ENCODE assay signal across 12 cellular contexts in genomic region chr16:48603647-48604376, GRCh38. TPM values are rescaled to one million over a fixed set of nuclear protein-coding genes. Genes with fewer than 3 reads are reported as not detected.
DNase-seq lines count a peak whose midpoint lies in the region; ATAC-seq and TF ChIP-seq lines count a peak whose summit lies in the region.
"Had no signal": no experiment of that assay in that cellular context is flagged by ENCODE, and none has a peak within 500 bp of the region (broad histone marks: within the 10 kb centered on the region; RNA-seq: fewer than 3 reads in every experiment).

No MANE protein-coding gene starts in this region.

- peaks cover 20% of the 10 kb centered on the region for H3K79me1 ChIP-seq in H9 (ENCODE audit: insufficient read depth, low read depth, low read length, poor library complexity, severe bottlenecking)
- no peaks in the 10 kb centered on the region for H3K79me1 ChIP-seq in trophoblast cell (ENCODE audit: low read length)

- CTCF ChIA-PET in activated CD8-positive, alpha-beta T cell treated with anti-CD3 and anti-CD28 coated beads for 36 hours (lab: Charles Lee) = interaction anchor here (1.7 kb wide), 1 partner anchor 20 kb away, joined by 7 read pairs; no protein-coding TSS in a partner anchor

- H2BK20ac ChIP-seq in H9 (ENCODE audit: low read depth, low read length, poor library complexity, severe bottlenecking) = no peak overlapping the region

- H4K12ac ChIP-seq in trophoblast cell (ENCODE audit: low read depth, low read length) = no peak overlapping the region

- H3K4me3 ChIP-seq in fibroblast of villous mesenchyme (ENCODE audit: low read depth, low read length) (no peak overlapping the region), trophoblast cell (ENCODE audit: low read depth, low read length) (no peak overlapping the region)
- H3K4me3 ChIP-seq: lung, SK-N-MC had no signal

- no peak overlapping the region for H3K23ac ChIP-seq in H9 (ENCODE audit: insufficient read length, low read depth, low read length)
- H3K23ac ChIP-seq in trophoblast cell (ENCODE audit: low read length) = peak overlapping the region; percentile 30

- no peak overlapping the region for H2BK5ac ChIP-seq in H9 (ENCODE audit: insufficient read length, low read length)
- H2BK5ac ChIP-seq in trophoblast cell (ENCODE audit: low read depth, low read length, poor library complexity) = no peak overlapping the region

- no peak overlapping the region for H3T11ph ChIP-seq in H9 (ENCODE audit: low read length)

- H2AFZ ChIP-seq in H9 (ENCODE audit: low read length) (no peak overlapping the region), trophoblast cell (ENCODE audit: insufficient read depth, low read length, poor library complexity) (no peak overlapping the region)

- peak overlapping the region; percentile 22 for H3K9ac ChIP-seq in H9 (ENCODE audit: extremely low read depth, insufficient read length, low read length)
- no peak overlapping the region for H3K9ac ChIP-seq in trophoblast cell (ENCODE audit: low read length)

- H3K9me3 ChIP-seq in H9 (ENCODE audit: control insufficient read depth, low read depth, low read length) (no peaks in the 10 kb centered on the region), trophoblast cell (ENCODE audit: insufficient read depth, low read depth, low read length) (no peaks in the 10 kb centered on the region)

- no peak overlapping the region for H3K4me3 Mint-ChIP-seq in H9
- H3K4me3 Mint-ChIP-seq in activated CD8-positive, alpha-beta T cell treated with anti-CD3 and anti-CD28 coated beads for 36 hours = no peak overlapping the region

- no peaks in the 10 kb centered on the region for H3K23me2 ChIP-seq in H9 (ENCODE audit: insufficient read length, low read depth, low read length, poor library complexity, severe bottlenecking)

- no peak overlapping the region for H2BK15ac ChIP-seq in H9 (ENCODE audit: low read depth, low read length)

- H3K4me1 Mint-ChIP-seq in H9 = peaks cover 24 to 27% of the 10 kb centered on the region in 2 experiments
- H3K4me1 Mint-ChIP-seq in activated CD8-positive, alpha-beta T cell treated with anti-CD3 and anti-CD28 coated beads for 36 hours (ENCODE audit: low read depth) = peaks cover 44% of the 10 kb centered on the region

- DNase-seq in H9 (no peak), fibroblast of villous mesenchyme (ENCODE audit: low read depth) (no peak), trophoblast cell (no peak)
- no peak for DNase-seq in activated CD8-positive, alpha-beta T cell treated with anti-CD3 and anti-CD28 coated beads for 36 hours
- DNase-seq in effector CD4-positive, alpha-beta T cell = no peak
- DNase-seq: NCI-H1694, NCI-H510A, nucleus accumbens had no signal

- POLR2A ChIA-PET in activated CD8-positive, alpha-beta T cell treated with anti-CD3 and anti-CD28 coated beads for 36 hours (lab: Charles Lee) = interaction anchor here (0.8 to 1.4 kb wide), 4 partner anchors 9 to 54 kb away, joined by 3 to 4 read pairs (median 3); no protein-coding TSS in a partner anchor

- H3K9me3 Mint-ChIP-seq in H9 = no peaks in the 10 kb centered on the region
- no peaks in the 10 kb centered on the region for H3K9me3 Mint-ChIP-seq in activated CD8-positive, alpha-beta T cell treated with anti-CD3 and anti-CD28 coated beads for 36 hours

- no peak overlapping the region for H4K5ac ChIP-seq in H9 (ENCODE audit: insufficient read length, low read depth, low read length)

- no peak overlapping the region for H3K27ac ChIP-seq in H9 (ENCODE audit: insufficient read length, low read depth, low read length)
- no peak overlapping the region for H3K27ac ChIP-seq in trophoblast cell (ENCODE audit: low read depth, low read length)
- H3K27ac ChIP-seq: SK-N-MC had no signal

- H3K79me2 ChIP-seq in H9 (ENCODE audit: insufficient read depth, low read length) (peaks cover 78% of the 10 kb centered on the region), trophoblast cell (ENCODE audit: control insufficient read depth, insufficient read depth, low read length, poor library complexity) (peaks cover 20% of the 10 kb centered on the region)

- H2BK120ac ChIP-seq in H9 (ENCODE audit: low read depth, low read length, poor library complexity, severe bottlenecking) = no peak overlapping the region
- H2BK120ac ChIP-seq in trophoblast cell (ENCODE audit: insufficient read depth, low read length, poor library complexity) = no peak overlapping the region

- no peak overlapping the region for H4K8ac ChIP-seq in H9 (replicated peaks; ENCODE audit: insufficient read length, low read depth, low read length)
- H4K8ac ChIP-seq in trophoblast cell (ENCODE audit: low read depth, low read length) = no peak overlapping the region

- no peaks in the 10 kb centered on the region for H3K36me3 ChIP-seq in trophoblast cell (ENCODE audit: control insufficient read depth in 1 of 2, insufficient read depth in 2 of 2, low read length in 2 of 2)

- no peak overlapping the region for H3K18ac ChIP-seq in H9 (ENCODE audit: insufficient read length, low read depth, low read length)
- no peak overlapping the region for H3K18ac ChIP-seq in trophoblast cell (ENCODE audit: low read length)

- peaks cover 19% of the 10 kb centered on the region for H3K4me1 ChIP-seq in H9 (ENCODE audit: insufficient read depth, low read length)
- peaks cover 3 to 21% of the 10 kb centered on the region in 2 experiments for H3K4me1 ChIP-seq in trophoblast cell (ENCODE audit: control insufficient read depth in 1 of 2, insufficient read depth in 2 of 2, low read length in 2 of 2)

- H3K14ac ChIP-seq in H9 (ENCODE audit: insufficient read depth, low read length) = no peak overlapping the region
- no peak overlapping the region for H3K14ac ChIP-seq in trophoblast cell (ENCODE audit: low read length)

- no peak overlapping the region for H2AK5ac ChIP-seq in H9 (ENCODE audit: insufficient read length, low read length)
- no peak overlapping the region for H2AK5ac ChIP-seq in trophoblast cell (ENCODE audit: low read length)

- H3K56ac ChIP-seq in H9 (ENCODE audit: insufficient read length, low read depth, low read length) = no peak overlapping the region

- H3K4me2 ChIP-seq in H9 (ENCODE audit: insufficient read depth, insufficient read length, low read length) = no peak overlapping the region
- H3K4me2 ChIP-seq in trophoblast cell (ENCODE audit: low read length) = no peak overlapping the region

- H3K27ac Mint-ChIP-seq in H9 = peak overlapping the region in 2 of 3 experiments; percentile 53 to 60; a peak in 3 of 7 replicates
- H3K27ac Mint-ChIP-seq in activated CD8-positive, alpha-beta T cell treated with anti-CD3 and anti-CD28 coated beads for 36 hours = peak overlapping the region; percentile 16

- no peaks in the 10 kb centered on the region for H3K27me3 Mint-ChIP-seq in H9 (ENCODE audit: low read depth)
- no peaks in the 10 kb centered on the region for H3K27me3 Mint-ChIP-seq in activated CD8-positive, alpha-beta T cell treated with anti-CD3 and anti-CD28 coated beads for 36 hours

- TF ChIP-seq CTCF in H9 (conservative IDR thresholded peaks at IDR 0.05) = no peak
- no peak for TF ChIP-seq CTCF in activated CD8-positive, alpha-beta T cell treated with anti-CD3 and anti-CD28 coated beads for 36 hours (IDR thresholded peaks at IDR 0.05)
- TF ChIP-seq CTCF in fibroblast of villous mesenchyme (IDR thresholded peaks at IDR 0.05; ENCODE audit: insufficient read depth, low read depth, low read length) = peak; percentile 5

- intact Hi-C loops in activated CD8-positive, alpha-beta T cell treated with anti-CD3 and anti-CD28 coated beads for 36 hours (cut with micrococcal nuclease) = no loop called here

- WGBS in H9 (ENCODE audit: extremely low coverage, insufficient read length, low lambda C conversion rate) = no CpG with 5 or more reads among the region's 5 CpGs
- WGBS in trophoblast cell (ENCODE audit: extremely low coverage, insufficient coverage, insufficient read length) = no CpG with 5 or more reads among the region's 5 CpGs

- H2BK12ac ChIP-seq in H9 (ENCODE audit: insufficient read length, low read depth, low read length) (no peak overlapping the region), trophoblast cell (ENCODE audit: low read length) (no peak overlapping the region)

- no peak overlapping the region for H3K4ac ChIP-seq in H9 (ENCODE audit: low read depth, low read length)
- peak overlapping the region; percentile 83 for H3K4ac ChIP-seq in trophoblast cell (ENCODE audit: low read depth, low read length)

- no peaks in the 10 kb centered on the region for H4K20me1 ChIP-seq in H9 (ENCODE audit: control insufficient read depth, insufficient read depth, insufficient read length)

- H3K27me3 ChIP-seq in H9 (ENCODE audit: insufficient read depth, low read length) (no peaks in the 10 kb centered on the region), trophoblast cell (ENCODE audit: insufficient read depth, low read length) (no peaks in the 10 kb centered on the region)

- H4K91ac ChIP-seq in H9 (ENCODE audit: insufficient read length, low read depth, low read length) (no peak overlapping the region), trophoblast cell (ENCODE audit: low read depth, low read length) (no peak overlapping the region)

- peaks cover 2 to 7% (median 6%) of the 10 kb centered on the region in 3 experiments; a peak in 6 of 7 replicates for H3K36me3 Mint-ChIP-seq in H9 (ENCODE audit: insufficient read depth in 1 of 3, low read depth in 3 of 3)
- H3K36me3 Mint-ChIP-seq in activated CD8-positive, alpha-beta T cell treated with anti-CD3 and anti-CD28 coated beads for 36 hours (ENCODE audit: low read depth) = peaks cover 19% of the 10 kb centered on the region

- ATAC-seq in activated CD8-positive, alpha-beta T cell treated with anti-CD3 and anti-CD28 coated beads for 36 hours = no peak
- ATAC-seq in HG03565 (IDR thresholded peaks at IDR 0.05; ENCODE audit: unreplicated experiment) = no peak
- no peak for ATAC-seq in HG02970 (IDR thresholded peaks at IDR 0.05; ENCODE audit: low FRiP score, unreplicated experiment)

RNA-seq across cellular contexts. Expression of gene N4BP1, which starts 6.2 kb away (rescaled TPM):
- total RNA-seq in H9 (2021) (34.2 and 36.5 TPM in 2 replicates), fibroblast of villous mesenchyme (19.6 and 35.4 TPM in 2 replicates)
- 10 to 100 TPM; 39.5 to 40.5 TPM for total RNA-seq in activated CD8-positive, alpha-beta T cell treated with anti-CD3 and anti-CD28 coated beads for 36 hours
- 26.2 and 28.6 TPM in 2 replicates for polyA plus RNA-seq in trophoblast cell (2013)
